ENCODE assay signal across 10 cellular contexts in genomic region chr17:81391964-81392908, GRCh38. TPM values are rescaled to one million over a fixed set of nuclear protein-coding genes. Genes with fewer than 3 reads are reported as not detected.
DNase-seq lines count a peak whose midpoint lies in the region; ATAC-seq, FAIRE-seq and TF ChIP-seq lines count a peak whose summit lies in the region.
"Had no signal": no experiment of that assay in that cellular context is flagged by ENCODE, and none has a peak within 500 bp of the region (broad histone marks: within the 10 kb centered on the region; RNA-seq: fewer than 3 reads in every experiment).

No MANE protein-coding gene starts in this region.

- 21 to 22% methylated on average over 33 of the region's 33 CpGs for WGBS in lung, 2 donors
- 6 to 7% methylated on average over 30 to 33 of the region's 33 CpGs for WGBS in tibial nerve, 2 donors

- H3K4me1 ChIP-seq in lung (ENCODE audit: control insufficient read depth in 2 of 2, insufficient read depth in 2 of 2, low read length in 2 of 2) (peaks cover 0 to 13% of the 10 kb centered on the region in 2 donors), tibial nerve (peaks cover 0 to 65% (median 46%) of the 10 kb centered on the region in 4 donors)

- peaks cover 2% of the 10 kb centered on the region for H3K36me3 Mint-ChIP-seq in activated CD4-positive, alpha-beta memory T cell treated with anti-CD3 and anti-CD28 coated beads for 36 hours
- H3K36me3 Mint-ChIP-seq in activated CD4-positive, alpha-beta memory T cell treated with anti-CD3 and anti-CD28 coated beads, Interleukin-2, amount 10 ng/mL, durations not matched to agents 7 days and 5 days (ENCODE audit: low read depth), result peaks cover 11% of the 10 kb centered on the region

- no peak overlapping the region for H3K27ac Mint-ChIP-seq in activated CD4-positive, alpha-beta memory T cell treated with anti-CD3 and anti-CD28 coated beads for 36 hours
- no peak overlapping the region for H3K27ac Mint-ChIP-seq in activated CD4-positive, alpha-beta memory T cell treated with anti-CD3 and anti-CD28 coated beads, Interleukin-2, amount 10 ng/mL, durations not matched to agents 7 days and 5 days
- H3K27ac Mint-ChIP-seq: T-helper 1 cell treated with Interleukin-12 subunit alpha and Interleukin-12 subunit beta and Interleukin-4 antibody, amounts not matched to agents 30 μg/mL and 1 μg/mL, for 36 hours had no signal

- H3K36me3 ChIP-seq in lung (ENCODE audit: control insufficient read depth in 2 of 2, insufficient read depth in 2 of 2, low read length in 2 of 2) (peaks cover 0 to 4% of the 10 kb centered on the region in 2 donors), tibial nerve (no peaks in the 10 kb centered on the region)

- no peaks in the 10 kb centered on the region for H3K9me3 ChIP-seq in lung (ENCODE audit: control insufficient read depth in 2 of 2, insufficient read depth in 1 of 2, low read length in 1 of 2)
- H3K9me3 ChIP-seq in tibial nerve, result no peaks in the 10 kb centered on the region

- peaks cover 51% of the 10 kb centered on the region for H3K27me3 Mint-ChIP-seq in activated CD4-positive, alpha-beta memory T cell treated with anti-CD3 and anti-CD28 coated beads for 36 hours
- H3K27me3 Mint-ChIP-seq in activated CD4-positive, alpha-beta memory T cell treated with anti-CD3 and anti-CD28 coated beads, Interleukin-2, amount 10 ng/mL, durations not matched to agents 7 days and 5 days, result peaks cover 61% of the 10 kb centered on the region

- H3K4me3 ChIP-seq in lung (peak overlapping the region; percentile 2), tibial nerve (peak overlapping the region; percentile 69 to 89 (median 80))

- H3K9me3 Mint-ChIP-seq in activated CD4-positive, alpha-beta memory T cell treated with anti-CD3 and anti-CD28 coated beads for 36 hours, result no peaks in the 10 kb centered on the region
- H3K9me3 Mint-ChIP-seq in activated CD4-positive, alpha-beta memory T cell treated with anti-CD3 and anti-CD28 coated beads, Interleukin-2, amount 10 ng/mL, durations not matched to agents 7 days and 5 days, result no peaks in the 10 kb centered on the region
- H3K9me3 Mint-ChIP-seq: T-helper 1 cell treated with Interleukin-12 subunit alpha and Interleukin-12 subunit beta and Interleukin-4 antibody, amounts not matched to agents 30 μg/mL and 1 μg/mL, for 36 hours had no signal

- ATAC-seq in lung (ENCODE audit: insufficient read depth, low FRiP score) (no peak), HG03095 (IDR thresholded peaks at IDR 0.05; ENCODE audit: unreplicated experiment) (no peak)

- peak overlapping the region; percentile 16 for H3K4me3 Mint-ChIP-seq in activated CD4-positive, alpha-beta memory T cell treated with anti-CD3 and anti-CD28 coated beads for 36 hours
- no peak overlapping the region for H3K4me3 Mint-ChIP-seq in activated CD4-positive, alpha-beta memory T cell treated with anti-CD3 and anti-CD28 coated beads, Interleukin-2, amount 10 ng/mL, durations not matched to agents 7 days and 5 days
- H3K4me3 Mint-ChIP-seq: T-helper 1 cell treated with Interleukin-12 subunit alpha and Interleukin-12 subunit beta and Interleukin-4 antibody, amounts not matched to agents 30 μg/mL and 1 μg/mL, for 36 hours had no signal

- peak overlapping the region; percentile 95 to 99 for H3K27ac ChIP-seq in lung (ENCODE audit: low read depth in 1 of 2, low read length in 1 of 2)
- H3K27ac ChIP-seq in tibial nerve, result peak overlapping the region; percentile 89 to 100 (median 98)

- H3K4me1 Mint-ChIP-seq in activated CD4-positive, alpha-beta memory T cell treated with anti-CD3 and anti-CD28 coated beads for 36 hours (ENCODE audit: low read depth), result peaks cover 17% of the 10 kb centered on the region
- H3K4me1 Mint-ChIP-seq in activated CD4-positive, alpha-beta memory T cell treated with anti-CD3 and anti-CD28 coated beads, Interleukin-2, amount 10 ng/mL, durations not matched to agents 7 days and 5 days, result peaks cover 21% of the 10 kb centered on the region

- DNase-seq in activated CD4-positive, alpha-beta memory T cell treated with anti-CD3 and anti-CD28 coated beads for 36 hours, result no peak
- no peak for DNase-seq in activated CD4-positive, alpha-beta memory T cell treated with anti-CD3 and anti-CD28 coated beads, Interleukin-2, amount 10 ng/mL, durations not matched to agents 7 days and 5 days
- DNase-seq in cerebellum (ENCODE audit: low spot score) (peak; percentile 51), lung (ENCODE audit: low spot score) (no peak), tibial nerve (ENCODE audit: low spot score in 2 of 2) (no peak), NCI-H187 treated with DMSO at 0.1 percent for 48 hours (lab: John Stamatoyannopoulos, UW) (no peak), H54 (ENCODE audit: insufficient read length, low spot score) (no peak)

- CTCF ChIA-PET in activated CD4-positive, alpha-beta memory T cell treated with anti-CD3 and anti-CD28 coated beads for 36 hours (lab: Charles Lee), result interaction anchor here (1.0 kb wide), 1 partner anchor 49 kb away, joined by 3 read pairs; no protein-coding TSS in a partner anchor
- CTCF ChIA-PET in activated CD4-positive, alpha-beta memory T cell treated with anti-CD3 and anti-CD28 coated beads, Interleukin-2, amount 10 ng/mL, durations not matched to agents 7 days and 5 days (lab: Charles Lee), result no interaction called here

- POLR2A ChIA-PET in activated CD4-positive, alpha-beta memory T cell treated with anti-CD3 and anti-CD28 coated beads for 36 hours (lab: Charles Lee), result no interaction called here
- POLR2A ChIA-PET in activated CD4-positive, alpha-beta memory T cell treated with anti-CD3 and anti-CD28 coated beads, Interleukin-2, amount 10 ng/mL, durations not matched to agents 7 days and 5 days (lab: Charles Lee), result interaction anchor here (0.9 kb wide), 1 partner anchor 100 kb away, joined by 3 read pairs; no protein-coding TSS in a partner anchor

- peak in 1 of 2 donors; percentile 75 for TF ChIP-seq EP300 in tibial nerve (IDR thresholded peaks at IDR 0.05)

- TF ChIP-seq CTCF in lung (IDR thresholded peaks at IDR 0.05; ENCODE audit: control extremely low read depth, extremely low read depth) (no peak), tibial nerve (IDR thresholded peaks at IDR 0.05) (no peak)

- H3K27me3 ChIP-seq in lung (ENCODE audit: control insufficient read depth, insufficient read depth), result no peaks in the 10 kb centered on the region
- no peaks in the 10 kb centered on the region for H3K27me3 ChIP-seq in tibial nerve

- no peak for FAIRE-seq in H54 (lab: Jason Lieb, UNC)
- FAIRE-seq: G401.6 had no signal

- no peak for TF ChIP-seq POLR2A in tibial nerve (IDR thresholded peaks at IDR 0.05)
- no peak for TF ChIP-seq POLR2A in H54 (IDR thresholded peaks at IDR 0.05; ENCODE audit: low read depth, low read length)

- intact Hi-C loops in activated CD4-positive, alpha-beta memory T cell treated with anti-CD3 and anti-CD28 coated beads for 36 hours (cut with micrococcal nuclease), result no loop called here

RNA-seq across cellular contexts. Expression of gene BAHCC1, which starts 3.0 kb away (rescaled TPM):
- under 1 TPM in 1 of 2 experiments, not detected in 1; 0.10 TPM for total RNA-seq in activated CD4-positive, alpha-beta memory T cell treated with anti-CD3 and anti-CD28 coated beads for 36 hours
- total RNA-seq in activated CD4-positive, alpha-beta memory T cell treated with anti-CD3 and anti-CD28 coated beads, Interleukin-2, amount 10 ng/mL, durations not matched to agents 7 days and 5 days, result under 1 TPM; 0.15 to 0.18 TPM
- total RNA-seq in cerebellum, result 20.5 TPM
- 10 to 100 TPM; 24.4 to 24.9 TPM for total RNA-seq in lung
- 10 to 100 TPM in 1 of 2 donors, 1 to 10 TPM in 1; 7.6 to 10.5 TPM for polyA plus RNA-seq in lung
- 10 to 100 TPM; 15.1 to 38.7 (median 27.4) TPM for total RNA-seq in tibial nerve

Comparison
In these comparisons a context has a peak if more than half of its experiments do, and no peak if none do; other contexts are left out.
1. RNA of gene BAHCC1, which starts 3.0 kb away (total RNA-seq): 15.1 to 38.7 TPM in tibial nerve, 24.4 to 24.9 TPM in lung and 20.5 TPM in cerebellum (single experiment); 0.15 to 0.18 TPM in activated CD4-positive, alpha-beta memory T cell treated with anti-CD3 and anti-CD28 coated beads, Interleukin-2, amount 10 ng/mL, durations not matched to agents 7 days and 5 days and 0.10 TPM in activated CD4-positive, alpha-beta memory T cell treated with anti-CD3 and anti-CD28 coated beads for 36 hours; every median in the first group is over 10 times any median in the second.